Comparison of ENCODE assay signal across 29 cellular contexts in the genomic region with DNA sequence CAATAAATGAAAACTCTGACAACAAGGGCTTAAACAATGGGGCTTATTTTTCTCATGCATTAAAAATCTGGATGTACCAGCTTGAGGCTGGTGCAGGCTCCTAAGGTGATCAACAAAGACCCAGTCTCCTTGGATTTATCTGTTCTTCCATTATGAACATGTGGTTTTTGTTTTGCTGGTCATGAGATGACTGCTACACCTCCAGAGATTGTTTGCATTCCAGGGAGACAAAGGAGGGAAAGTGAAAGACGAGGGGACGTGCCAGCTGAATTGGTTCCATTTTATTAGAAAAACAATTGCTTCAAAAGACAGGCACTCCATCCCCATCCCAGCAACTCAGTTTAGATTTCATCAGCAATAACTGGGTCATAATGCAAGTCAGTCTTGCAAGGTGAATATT.
A peak's percentile ranks its signal among the peaks of the same experiment; 100 is the strongest.
DNase-seq lines count a peak whose midpoint lies in the region; ATAC-seq and TF ChIP-seq lines count a peak whose summit lies in the region.
"Had no signal": no experiment of that assay in that cellular context is flagged by ENCODE, and none has a peak within 500 bp of the region (broad histone marks: within the 10 kb centered on the region; RNA-seq: fewer than 3 reads in every experiment).

No MANE protein-coding gene starts in this region.

- no peak overlapping the region for H3K27ac ChIP-seq in smooth muscle cell (ENCODE audit: low read depth)
- H3K27ac ChIP-seq: C4-2B, foreskin keratinocyte, hepatocyte, right atrium auricular region, tibial artery had no signal

- 70% methylated on average over 2 of the region's 2 CpGs for WGBS in smooth muscle cell (ENCODE audit: low lambda C conversion rate)

- no peaks in the 10 kb centered on the region for H3K79me2 ChIP-seq in smooth muscle cell (ENCODE audit: low read depth)
- H3K79me2 ChIP-seq: hepatocyte had no signal

- no peak overlapping the region for H3K9ac ChIP-seq in smooth muscle cell (ENCODE audit: low read depth)

- TF ChIP-seq CTCF in smooth muscle cell (IDR thresholded peaks at IDR 0.05; ENCODE audit: borderline replicate concordance, insufficient read depth, poor library complexity, severe bottlenecking), result no peak

- peaks cover 11% of the 10 kb centered on the region for H3K4me1 ChIP-seq in neuron (ENCODE audit: insufficient read depth, low read length)
- H3K4me1 ChIP-seq in smooth muscle cell (ENCODE audit: low read depth), result peaks cover 11% of the 10 kb centered on the region
- H3K4me1 ChIP-seq: foreskin keratinocyte, right atrium auricular region, tibial artery had no signal

- no peak overlapping the region for H3K4me2 ChIP-seq in smooth muscle cell
- H3K4me2 ChIP-seq: hepatocyte had no signal

- no peaks in the 10 kb centered on the region for H3K27me3 ChIP-seq in H7 (ENCODE audit: control insufficient read depth, insufficient read depth, low read length)
- no peaks in the 10 kb centered on the region for H3K27me3 ChIP-seq in neuron (ENCODE audit: insufficient read depth, low read length)
- no peaks in the 10 kb centered on the region for H3K27me3 ChIP-seq in smooth muscle cell (ENCODE audit: low read depth)
- H3K27me3 ChIP-seq: foreskin keratinocyte, hepatocyte, right atrium auricular region, tibial artery had no signal

- H3K27me3 Mint-ChIP-seq in effector memory CD8-positive, alpha-beta T cell, result peaks cover 12 to 24% of the 10 kb centered on the region in 2 donors
- H3K27me3 Mint-ChIP-seq: activated naive CD8-positive, alpha-beta T cell treated with anti-CD3 and anti-CD28 coated beads for 36 hours had no signal

- H4K20me1 ChIP-seq in smooth muscle cell (ENCODE audit: low read depth), result no peaks in the 10 kb centered on the region

- H3K9me3 Mint-ChIP-seq in effector memory CD8-positive, alpha-beta T cell, result peaks cover 0 to 2% of the 10 kb centered on the region in 2 donors
- H3K9me3 Mint-ChIP-seq: activated CD4-positive, alpha-beta memory T cell treated with anti-CD3 and anti-CD28 coated beads, Interleukin-2, amount 10 ng/mL, durations not matched to agents 7 days and 5 days had no signal

- no peaks in the 10 kb centered on the region for H3F3A ChIP-seq in smooth muscle cell (ENCODE audit: low read depth)

- H3K4me3 Mint-ChIP-seq in effector memory CD8-positive, alpha-beta T cell, result no peak overlapping the region
- H3K4me3 Mint-ChIP-seq: activated CD4-positive, alpha-beta memory T cell treated with anti-CD3 and anti-CD28 coated beads, Interleukin-2, amount 10 ng/mL, durations not matched to agents 7 days and 5 days; activated naive CD8-positive, alpha-beta T cell treated with anti-CD3 and anti-CD28 coated beads for 36 hours; naive B cell; stimulated activated naive B cell treated with anti-CD40 and anti-IgM and Interleukin-4, amounts not matched to agents 10 μg/mL and 1 μg/mL and 100 μg/mL, for 72 hours; T-cell had no signal

- H3K36me3 Mint-ChIP-seq in effector memory CD8-positive, alpha-beta T cell (ENCODE audit: insufficient read depth), result no peaks in the 10 kb centered on the region
- H3K36me3 Mint-ChIP-seq: stimulated activated naive B cell treated with anti-CD40 and anti-IgM and Interleukin-4, amounts not matched to agents 10 μg/mL and 1 μg/mL and 100 μg/mL, for 72 hours; T-cell had no signal

- H3K36me3 ChIP-seq in H7 (replicated peaks; ENCODE audit: control insufficient read depth, insufficient read depth, low read length), result no peaks in the 10 kb centered on the region
- no peaks in the 10 kb centered on the region for H3K36me3 ChIP-seq in neuron (ENCODE audit: insufficient read depth, low read length)
- no peaks in the 10 kb centered on the region for H3K36me3 ChIP-seq in smooth muscle cell (ENCODE audit: low read depth)
- H3K36me3 ChIP-seq: right atrium auricular region, tibial artery had no signal

- H3K4me1 Mint-ChIP-seq in effector memory CD8-positive, alpha-beta T cell (ENCODE audit: low read depth in 2 of 2), result no peaks in the 10 kb centered on the region
- H3K4me1 Mint-ChIP-seq: activated CD4-positive, alpha-beta memory T cell treated with anti-CD3 and anti-CD28 coated beads, Interleukin-2, amount 10 ng/mL, durations not matched to agents 7 days and 5 days; T-cell had no signal

- ATAC-seq in HG02642 (IDR thresholded peaks at IDR 0.05; ENCODE audit: poor library complexity, unreplicated experiment), result no peak
- ATAC-seq in effector memory CD8-positive, alpha-beta T cell (replicated peaks), result no peak
- ATAC-seq: activated CD4-positive, CD25-positive, alpha-beta regulatory T cell treated with anti-CD3 and anti-CD28 coated beads, Interleukin-2, amount 50 U/mL, for 24 hours; foreskin keratinocyte; Panc1; stimulated activated naive B cell treated with anti-CD40 and anti-IgM and Interleukin-4, amounts not matched to agents 10 μg/mL and 1 μg/mL and 100 μg/mL, for 72 hours; T-cell had no signal

- no peak overlapping the region for H3K4me3 ChIP-seq in H7 (ENCODE audit: insufficient read depth, low read depth, low read length)
- H3K4me3 ChIP-seq in neuron (ENCODE audit: low read length), result no peak overlapping the region
- H3K4me3 ChIP-seq in smooth muscle cell, result no peak overlapping the region
- H3K4me3 ChIP-seq: hepatocyte, right atrium auricular region, tibial artery had no signal

- peak; percentile 37 for DNase-seq in H7
- DNase-seq in NCI-H774 (lab: John Stamatoyannopoulos, UW), result peak; percentile 20
- DNase-seq in foreskin melanocyte, result peak; percentile 2
- DNase-seq in effector memory CD8-positive, alpha-beta T cell, result no peak
- no peak for DNase-seq in smooth muscle cell (lab: John Stamatoyannopoulos, UW; ENCODE audit: unreplicated experiment)
- DNase-seq in NCI-H82 treated with DMSO at 0.1 percent for 48 hours (lab: John Stamatoyannopoulos, UW; ENCODE audit: unreplicated experiment), result no peak
- DNase-seq: activated CD4-positive, alpha-beta memory T cell treated with anti-CD3 and anti-CD28 coated beads, Interleukin-2, amount 10 ng/mL, durations not matched to agents 7 days and 5 days; activated naive CD8-positive, alpha-beta T cell treated with anti-CD3 and anti-CD28 coated beads for 36 hours; Calu3; effector CD4-positive, alpha-beta T cell; foreskin keratinocyte; kidney; naive B cell; NCI-H1105 treated with DMSO at 0.1 percent for 48 hours; NCI-H2029; NCI-H226; NK-92 treated with Interleukin-12 subunit alpha and Interleukin-12 subunit beta, amount 100 ng/mL, for 24 hours; SIG-M5; stimulated activated CD4-positive, alpha-beta T cell treated with anti-CD3 and anti-CD28 coated beads, Interleukin-4, amount 100 ng/mL, for 1 hour; stimulated activated naive B cell treated with anti-CD40 and anti-IgM and Interleukin-4, amounts not matched to agents 10 μg/mL and 1 μg/mL and 100 μg/mL, for 72 hours; T-cell; tibial artery had no signal

- H3K9me3 ChIP-seq in neuron (ENCODE audit: low read length) (no peaks in the 10 kb centered on the region), smooth muscle cell (replicated peaks; ENCODE audit: low read depth) (no peaks in the 10 kb centered on the region)
- H3K9me3 ChIP-seq: right atrium auricular region, tibial artery had no signal

- H3K27ac Mint-ChIP-seq in effector memory CD8-positive, alpha-beta T cell, result no peak overlapping the region
- H3K27ac Mint-ChIP-seq: activated CD4-positive, alpha-beta memory T cell treated with anti-CD3 and anti-CD28 coated beads, Interleukin-2, amount 10 ng/mL, durations not matched to agents 7 days and 5 days; activated naive CD8-positive, alpha-beta T cell treated with anti-CD3 and anti-CD28 coated beads for 36 hours; naive B cell; stimulated activated naive B cell treated with anti-CD40 and anti-IgM and Interleukin-4, amounts not matched to agents 10 μg/mL and 1 μg/mL and 100 μg/mL, for 72 hours; T-cell had no signal

- peak overlapping the region; percentile 0 for H2AFZ ChIP-seq in neuron (ENCODE audit: low read depth, low read length)
- H2AFZ ChIP-seq in smooth muscle cell (ENCODE audit: low read depth), result no peak overlapping the region
- H2AFZ ChIP-seq: hepatocyte had no signal

Comparison
In these comparisons a context has a peak if more than half of its experiments do, and no peak if none do; other contexts are left out.
1. DNase-seq: peak in H7 (single experiment), NCI-H774 (single experiment) and foreskin melanocyte (single experiment); none in effector memory CD8-positive, alpha-beta T cell (0 of 3), smooth muscle cell (single experiment) and NCI-H82 treated with DMSO at 0.1 percent for 48 hours (single experiment).